18 cellular contexts compared by ENCODE assay signal in the genomic region with DNA sequence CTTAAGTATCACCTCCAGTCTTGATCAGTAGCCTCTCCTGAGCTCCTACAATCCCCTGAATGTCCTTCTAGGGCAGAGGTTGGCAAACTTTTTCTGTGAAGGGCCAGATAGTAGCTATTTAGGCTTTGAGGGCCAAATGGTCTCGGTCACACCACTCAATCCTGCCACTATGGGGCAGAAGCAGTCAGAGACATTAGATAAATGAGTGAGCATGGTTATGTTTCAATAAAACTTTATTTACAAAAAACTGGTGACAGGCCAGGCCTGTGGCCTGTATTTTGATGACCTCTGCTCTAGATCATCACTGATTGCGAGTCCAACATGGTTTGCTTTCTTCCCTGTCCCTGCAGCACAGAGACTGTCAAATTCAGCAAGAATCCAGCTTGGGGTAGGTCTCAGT. TPM values are rescaled to one million over a fixed set of nuclear protein-coding genes. Genes with fewer than 3 reads are reported as not detected.
A peak's percentile ranks its signal among the peaks of the same experiment; 100 is the strongest.
DNase-seq lines count a peak whose midpoint lies in the region; ATAC-seq, FAIRE-seq and TF ChIP-seq lines count a peak whose summit lies in the region.
"Had no signal": no experiment of that assay in that cellular context is flagged by ENCODE, and none has a peak within 500 bp of the region (broad histone marks: within the 10 kb centered on the region; RNA-seq: fewer than 3 reads in every experiment).

No MANE protein-coding gene starts in this region.

- H4K20me1 ChIP-seq in PC-3 (ENCODE audit: low read length) (no peaks in the 10 kb centered on the region), H1 (replicated peaks in 1 of 2; ENCODE audit: control insufficient read depth in 1 of 2, insufficient read depth in 2 of 2, low read length in 2 of 2) (peaks cover 7 to 29% of the 10 kb centered on the region in 2 experiments), PC-9 (ENCODE audit: insufficient read depth) (peaks cover 31% of the 10 kb centered on the region)

- FAIRE-seq in H1 (lab: Jason Lieb, UNC), result no peak

- H2BK120ac ChIP-seq in H1 (replicated peaks; ENCODE audit: low read depth, low read length), result no peak overlapping the region

- no peaks in the 10 kb centered on the region for H3K23me2 ChIP-seq in H1 (ENCODE audit: low read depth, low read length)

- no peaks in the 10 kb centered on the region for H3K9me3 Mint-ChIP-seq in activated naive CD4-positive, alpha-beta T cell treated with anti-CD3 and anti-CD28 coated beads, Interleukin-2, amount 10 ng/mL, durations not matched to agents 7 days and 5 days
- H3K9me3 Mint-ChIP-seq: naive B cell, T-cell had no signal

- no peak overlapping the region for H3K23ac ChIP-seq in H1 (ENCODE audit: insufficient read length)

- H3K4me3 ChIP-seq in A673 (ENCODE audit: low read depth, low read length, poor library complexity, severe bottlenecking), result no peak overlapping the region
- no peak overlapping the region for H3K4me3 ChIP-seq in GM12864 (ENCODE audit: low read depth, low read length)
- no peak overlapping the region for H3K4me3 ChIP-seq in PC-3 (ENCODE audit: low read length)
- no peak overlapping the region for H3K4me3 ChIP-seq in H1 (ENCODE audit: extremely low read depth in 1 of 4, insufficient read depth in 2 of 4, low read depth in 3 of 4, low read length in 4 of 4)
- H3K4me3 ChIP-seq in PC-9, result no peak overlapping the region
- H3K4me3 ChIP-seq: colonic mucosa, esophagus squamous epithelium, psoas muscle, thyroid gland had no signal

- POLR2A ChIA-PET in A673 (lab: Charles Lee; ENCODE audit: low non-redundant PET), result interaction anchor here (0.6 kb wide), 1 partner anchor 251 kb away, joined by 3 read pairs; no protein-coding TSS in a partner anchor
- POLR2A ChIA-PET in PC-3 (lab: Charles Lee; ENCODE audit: unreplicated experiment), result no interaction called here
- POLR2A ChIA-PET in H1 (lab: Charles Lee; ENCODE audit: partially characterized antibody), result interaction anchor here (0.9 kb wide), 1 partner anchor 13 kb away, joined by 3 read pairs; no protein-coding TSS in a partner anchor
- POLR2A ChIA-PET in PC-9 (lab: Charles Lee; ENCODE audit: unreplicated experiment), result no interaction called here

- H3K79me2 ChIP-seq in PC-3 (ENCODE audit: low read length), result peaks cover 18% of the 10 kb centered on the region; the same call in 1 of the 2 replicates
- H3K79me2 ChIP-seq in H1 (ENCODE audit: control insufficient read depth in 1 of 2, insufficient read depth in 2 of 2, low read length in 2 of 2), result peaks cover 0 to 11% of the 10 kb centered on the region in 2 experiments; a peak in 2 of 4 replicates
- H3K79me2 ChIP-seq in PC-9 (ENCODE audit: low read depth), result peaks cover 22% of the 10 kb centered on the region; the same call in 1 of the 2 replicates

- no peak overlapping the region for H2BK20ac ChIP-seq in H1 (ENCODE audit: low read length)

- intact Hi-C loops in A673 (cut with micrococcal nuclease; ENCODE audit: unreplicated experiment) (no loop called here), PC-3 (cut with micrococcal nuclease) (no loop called here), PC-9 (cut with micrococcal nuclease; ENCODE audit: unreplicated experiment) (no loop called here)

- no peak for TF ChIP-seq EP300 in H1 (IDR thresholded peaks at IDR 0.05; ENCODE audit: borderline replicate concordance in 1 of 2, low read depth in 2 of 2, low read length in 2 of 2)

- H4K91ac ChIP-seq in H1 (replicated peaks; ENCODE audit: insufficient read length, low read length), result no peak overlapping the region

- no peak overlapping the region for H2BK5ac ChIP-seq in H1 (ENCODE audit: low read depth, low read length)

- peaks cover 25% of the 10 kb centered on the region; the same call in 1 of the 2 replicates for H3K79me1 ChIP-seq in H1 (ENCODE audit: low read depth, low read length)

- DNase-seq in A673 (ENCODE audit: low spot score) (peak; percentile 28), GM12864 (ENCODE audit: low read depth) (no peak), PC-3 (peak; percentile 13), H1 (ENCODE audit: low read depth in 1 of 2, low spot score in 2 of 2) (no peak), PC-9 (no peak)
- no peak for DNase-seq in activated naive CD4-positive, alpha-beta T cell treated with anti-CD3 and anti-CD28 coated beads, Interleukin-2, amount 10 ng/mL, durations not matched to agents 7 days and 5 days
- DNase-seq in stimulated activated CD4-positive, alpha-beta T cell treated with anti-CD3 and anti-CD28 coated beads, Interleukin-4, amount 100 ng/mL, for 1 hour, result no peak
- DNase-seq: AML-193, colonic mucosa, esophagus squamous epithelium, hypothalamus, left ventricle myocardium superior, naive B cell, NCI-H1092, psoas muscle, T-cell, thyroid gland had no signal

- WGBS in H1 (ENCODE audit: extremely low coverage in 1 of 2, insufficient coverage in 1 of 2, insufficient read length in 1 of 2, insufficient replicate concordance in 2 of 2, low coverage in 1 of 2, low lambda C conversion rate in 2 of 2, missing lambda C conversion rate in 1 of 2), 2 experiments, result 95% methylated on average over 2 of the region's 2 CpGs; no CpG with 5 or more reads in 1 of the 2 experiments

- H3K4me3 Mint-ChIP-seq in activated naive CD4-positive, alpha-beta T cell treated with anti-CD3 and anti-CD28 coated beads, Interleukin-2, amount 10 ng/mL, durations not matched to agents 7 days and 5 days, result no peak overlapping the region
- H3K4me3 Mint-ChIP-seq: naive B cell, T-cell had no signal

- H3K9me2 ChIP-seq in PC-3 (replicated peaks; ENCODE audit: low read length) (no peaks in the 10 kb centered on the region), PC-9 (ENCODE audit: insufficient read depth) (no peaks in the 10 kb centered on the region)

- peaks cover 10% of the 10 kb centered on the region for H3K36me3 Mint-ChIP-seq in activated naive CD4-positive, alpha-beta T cell treated with anti-CD3 and anti-CD28 coated beads, Interleukin-2, amount 10 ng/mL, durations not matched to agents 7 days and 5 days
- H3K36me3 Mint-ChIP-seq: naive B cell had no signal

- no peaks in the 10 kb centered on the region for H3K9me3 ChIP-seq in A673 (ENCODE audit: low read depth, low read length, poor library complexity, severe bottlenecking)
- H3K9me3 ChIP-seq in PC-3 (ENCODE audit: low read length), result no peaks in the 10 kb centered on the region
- no peaks in the 10 kb centered on the region for H3K9me3 ChIP-seq in H1 (ENCODE audit: insufficient read depth in 2 of 2, low read depth in 1 of 2, low read length in 1 of 2)
- H3K9me3 ChIP-seq in PC-9 (ENCODE audit: insufficient read depth, low read depth), result no peaks in the 10 kb centered on the region
- H3K9me3 ChIP-seq: colonic mucosa, esophagus squamous epithelium, psoas muscle, thyroid gland had no signal

- H2AFZ ChIP-seq in PC-3 (ENCODE audit: low read length), result no peak overlapping the region
- H2AFZ ChIP-seq in H1 (ENCODE audit: low read length), result no peak overlapping the region
- H2AFZ ChIP-seq in PC-9, result no peak overlapping the region

- no peak overlapping the region for H2AK5ac ChIP-seq in H1 (ENCODE audit: low read depth, low read length)

- H4K5ac ChIP-seq in H1 (ENCODE audit: insufficient read length, low read depth, low read length), result no peak overlapping the region

- H3K56ac ChIP-seq in H1 (replicated peaks; ENCODE audit: insufficient read length, low read depth, low read length), result no peak overlapping the region

- no peak overlapping the region for H2BK12ac ChIP-seq in H1 (ENCODE audit: low read depth, low read length)

- H3K27me3 ChIP-seq in A673 (replicated peaks; ENCODE audit: insufficient read depth, low read depth, low read length, poor library complexity) (no peaks in the 10 kb centered on the region), PC-3 (ENCODE audit: low read length) (no peaks in the 10 kb centered on the region), H1 (replicated peaks in 1 of 4; ENCODE audit: control insufficient read depth in 3 of 4, extremely low read depth in 1 of 4, insufficient read depth in 3 of 4, low read length in 3 of 4) (no peaks in the 10 kb centered on the region), PC-9 (ENCODE audit: insufficient read depth, low read depth) (no peaks in the 10 kb centered on the region)
- H3K27me3 ChIP-seq: colonic mucosa, esophagus squamous epithelium, thyroid gland had no signal

- no peak overlapping the region for H4K8ac ChIP-seq in H1 (ENCODE audit: extremely low read depth, insufficient read depth, low read length)

- H2BK15ac ChIP-seq in H1 (ENCODE audit: low read length), result no peak overlapping the region

- no peak overlapping the region for H3K14ac ChIP-seq in H1 (ENCODE audit: insufficient read length)

- BruUV-seq in A673 (replicated peaks; lab: Mats Ljungman, UMichigan) (no TSS peak), PC-3 (replicated peaks; lab: Mats Ljungman, UMichigan) (no TSS peak), PC-9 (replicated peaks; lab: Mats Ljungman, UMichigan) (no TSS peak)

- H3K4me2 ChIP-seq in PC-3 (ENCODE audit: low read length) (no peak overlapping the region), H1 (ENCODE audit: insufficient read depth in 1 of 2, low read depth in 2 of 2, low read length in 2 of 2) (no peak overlapping the region), PC-9 (no peak overlapping the region)

- CTCF ChIA-PET in A673 (lab: Charles Lee), result interaction anchor here (0.5 to 1.0 kb wide), 2 partner anchors 13 to 102 kb away, joined by 3 read pairs; no protein-coding TSS in a partner anchor
- CTCF ChIA-PET in PC-3 (lab: Charles Lee), result no interaction called here
- CTCF ChIA-PET in H1 (lab: Charles Lee; ENCODE audit: partially characterized antibody), result interaction anchor here (0.9 to 11.3 kb wide), 15 partner anchors 9 to 194 kb away, joined by 3 to 103 read pairs (median 4); no protein-coding TSS in a partner anchor
- CTCF ChIA-PET in activated naive CD4-positive, alpha-beta T cell treated with anti-CD3 and anti-CD28 coated beads, Interleukin-2, amount 10 ng/mL, durations not matched to agents 7 days and 5 days (lab: Charles Lee), result interaction anchor here (1.2 to 1.9 kb wide), 4 partner anchors 14 to 102 kb away, joined by 3 to 7 read pairs (median 5); no protein-coding TSS in a partner anchor
- CTCF ChIA-PET in PC-9 (lab: Charles Lee), result no interaction called here

- H3K4me1 ChIP-seq in A673 (ENCODE audit: insufficient read depth, low read length, poor library complexity, severe bottlenecking) (no peaks in the 10 kb centered on the region), PC-3 (ENCODE audit: insufficient read depth, low read length) (peaks cover 20% of the 10 kb centered on the region), H1 (replicated peaks in 1 of 4; ENCODE audit: control insufficient read depth in 3 of 4, insufficient read depth in 4 of 4, low read length in 3 of 4) (peaks cover 0 to 18% (median 2%) of the 10 kb centered on the region in 4 experiments; a peak in 3 of 7 replicates), PC-9 (replicated peaks; ENCODE audit: insufficient read depth) (peaks cover 17% of the 10 kb centered on the region)
- H3K4me1 ChIP-seq: colonic mucosa had no signal

- no peak overlapping the region for H3K18ac ChIP-seq in H1 (ENCODE audit: extremely low read depth, low read length)

- H3K9ac ChIP-seq in PC-3 (ENCODE audit: low read length), result no peak overlapping the region
- no peak overlapping the region for H3K9ac ChIP-seq in H1 (replicated peaks in 1 of 4; ENCODE audit: extremely low read depth in 1 of 4, low read depth in 3 of 4, low read length in 3 of 4)

- H3K4me1 Mint-ChIP-seq in activated naive CD4-positive, alpha-beta T cell treated with anti-CD3 and anti-CD28 coated beads, Interleukin-2, amount 10 ng/mL, durations not matched to agents 7 days and 5 days, result peaks cover 42% of the 10 kb centered on the region

- H3K27ac ChIP-seq in A673 (ENCODE audit: low read depth, low read length, poor library complexity, severe bottlenecking) (no peak overlapping the region), PC-3 (ENCODE audit: low read length) (no peak overlapping the region), H1 (ENCODE audit: low read depth, low read length) (no peak overlapping the region), PC-9 (no peak overlapping the region)
- H3K27ac ChIP-seq: colonic mucosa, esophagus squamous epithelium, psoas muscle, thyroid gland had no signal

- TF ChIP-seq POLR2A in H1 (IDR thresholded peaks at IDR 0.05; ENCODE audit: control extremely low read depth in 1 of 2, low read depth in 2 of 2, low read length in 2 of 2), result no peak

- TF ChIP-seq CTCF in A673 (conservative IDR thresholded peaks at IDR 0.05; ENCODE audit: low read depth, low read length), result peak; percentile 38; the same call in 1 of the 2 replicates
- peak; percentile 7 for TF ChIP-seq CTCF in GM12864 (IDR thresholded peaks at IDR 0.05; ENCODE audit: low read depth, low read length, missing control alignments)
- peak; percentile 43 for TF ChIP-seq CTCF in PC-3 (conservative IDR thresholded peaks at IDR 0.05; ENCODE audit: low read depth, low read length)
- peak in 2 of 3 experiments; percentile 27 to 28; a peak in 2 of 4 replicates for TF ChIP-seq CTCF in H1 (IDR thresholded peaks at IDR 0.05; ENCODE audit: control extremely low read depth in 1 of 3, insufficient read depth in 1 of 3, low read depth in 1 of 3, low read length in 3 of 3)
- TF ChIP-seq CTCF in PC-9 (conservative IDR thresholded peaks at IDR 0.05), result no peak

- H3K36me3 ChIP-seq in A673 (ENCODE audit: insufficient read depth, low read length, poor library complexity, severe bottlenecking) (no peaks in the 10 kb centered on the region), PC-3 (ENCODE audit: low read depth, low read length) (peaks cover 12% of the 10 kb centered on the region; the same call in 1 of the 2 replicates), H1 (ENCODE audit: control insufficient read depth in 2 of 4, insufficient read depth in 4 of 4, low read length in 3 of 4) (peaks cover 0 to 32% (median 6%) of the 10 kb centered on the region in 4 experiments; a peak in 4 of 8 replicates), PC-9 (ENCODE audit: low read depth) (no peaks in the 10 kb centered on the region; the same call in 1 of the 2 replicates)
- H3K36me3 ChIP-seq: colonic mucosa, thyroid gland had no signal

- TF ChIP-seq RAD21 in H1 (IDR thresholded peaks at IDR 0.05 in 1 of 2, conservative IDR thresholded peaks at IDR 0.05 in 1 of 2; ENCODE audit: low read depth in 2 of 2, low read length in 2 of 2), result peak in 1 of 2 experiments; percentile 37; a peak in 1 of 4 replicates

- H3K4ac ChIP-seq in H1 (replicated peaks; ENCODE audit: insufficient read length, low read depth, low read length), result no peak overlapping the region

- no peak overlapping the region for H3K27ac Mint-ChIP-seq in activated naive CD4-positive, alpha-beta T cell treated with anti-CD3 and anti-CD28 coated beads, Interleukin-2, amount 10 ng/mL, durations not matched to agents 7 days and 5 days

- ATAC-seq in PC-3, result no peak
- no peak for ATAC-seq in GM21381 (IDR thresholded peaks at IDR 0.05; ENCODE audit: unreplicated experiment)
- ATAC-seq: left ventricle myocardium superior, psoas muscle, T-cell had no signal

- H3F3A ChIP-seq in PC-3 (ENCODE audit: low read length, unreplicated experiment) (no peaks in the 10 kb centered on the region), PC-9 (ENCODE audit: insufficient read depth, low read depth) (peaks cover 6% of the 10 kb centered on the region; the same call in 1 of the 2 replicates)

- H3K27me3 Mint-ChIP-seq in activated naive CD4-positive, alpha-beta T cell treated with anti-CD3 and anti-CD28 coated beads, Interleukin-2, amount 10 ng/mL, durations not matched to agents 7 days and 5 days, result no peaks in the 10 kb centered on the region
- H3K27me3 Mint-ChIP-seq: naive B cell, T-cell had no signal

RNA-seq across cellular contexts. Expression of a gene that starts 36.3 kb away (rescaled TPM):
- 24.6 and 24.7 TPM in 2 replicates for total RNA-seq in A673 (2021)
- total RNA-seq in PC-3 (2014; rRNA removed), result 54.4 and 77.3 TPM in 2 replicates
- 66.4 and 68.1 TPM in 2 replicates for total RNA-seq in H1 (2021; fragmentation: NEBNext Ultra II Directional; extraction: Animal tissue kit (Norgen Biotek cat#: 25700))
- polyA plus RNA-seq in H1 (2011; rRNA removed), result 63.2 and 74.6 TPM in 2 replicates
- 70.8 TPM for polyA plus RNA-seq in H1 (2011; cell fraction: cytosol; rRNA removed)
- 254 TPM for polyA plus RNA-seq in H1 (2011; cell fraction: nucleus; rRNA removed)
- polyA plus RNA-seq in H1 (2012, experiment 1 of 2), result 37.5 to 52.4 TPM (median 44.7 TPM) in 4 replicates
- polyA plus RNA-seq in H1 (2012, experiment 2 of 2), result 7.8 TPM
- 62.6 TPM for polyA plus RNA-seq in H1 (2013, experiment 1 of 2)
- 67.6 TPM for polyA plus RNA-seq in H1 (2013, experiment 2 of 2)
- 214 and 223 TPM in 2 replicates for polyA minus RNA-seq in H1 (2011; rRNA and poly(A)+ RNA removed)
- polyA minus RNA-seq in H1 (2011; cell fraction: cytosol; rRNA and poly(A)+ RNA removed), result 69.7 TPM
- 139 TPM for polyA minus RNA-seq in H1 (2011; cell fraction: nucleus; rRNA and poly(A)+ RNA removed)
- total RNA-seq in PC-9 (2021), result 62.1 and 85.3 TPM in 2 replicates

RNA-seq across cellular contexts. Expression of a gene that starts 53.3 kb away (rescaled TPM):
- total RNA-seq in A673 (2021) (75.1 and 76.3 TPM in 2 replicates), PC-3 (2014; rRNA removed) (48.9 and 53.1 TPM in 2 replicates), PC-9 (2021) (48.0 and 75.7 TPM in 2 replicates)
- 74.3 and 74.5 TPM in 2 replicates for total RNA-seq in H1 (2021; fragmentation: NEBNext Ultra II Directional; extraction: Animal tissue kit (Norgen Biotek cat#: 25700))
- 18.5 and 46.9 TPM in 2 replicates for polyA plus RNA-seq in H1 (2011; rRNA removed)
- 82.8 TPM for polyA plus RNA-seq in H1 (2011; cell fraction: cytosol; rRNA removed)
- 4.7 TPM for polyA plus RNA-seq in H1 (2011; cell fraction: nucleus; rRNA removed)
- 106 to 184 TPM (median 121 TPM) in 4 replicates for polyA plus RNA-seq in H1 (2012, experiment 1 of 2)
- 50.6 TPM for polyA plus RNA-seq in H1 (2012, experiment 2 of 2)
- 103 TPM for polyA plus RNA-seq in H1 (2013, experiment 1 of 2)
- polyA plus RNA-seq in H1 (2013, experiment 2 of 2), result 107 TPM
- 11.2 and 14.2 TPM in 2 replicates for polyA minus RNA-seq in H1 (2011; rRNA and poly(A)+ RNA removed)
- polyA minus RNA-seq in H1 (2011; cell fraction: cytosol; rRNA and poly(A)+ RNA removed), result 27.8 TPM
- 24.8 TPM for polyA minus RNA-seq in H1 (2011; cell fraction: nucleus; rRNA and poly(A)+ RNA removed)

Comparison
In these comparisons a context has a peak if more than half of its experiments do, and no peak if none do; other contexts are left out.
1. DNase-seq: peak in A673 (single experiment) and PC-3 (single experiment); none in GM12864 (single experiment), H1 (0 of 2), activated naive CD4-positive, alpha-beta T cell treated with anti-CD3 and anti-CD28 coated beads, Interleukin-2, amount 10 ng/mL, durations not matched to agents 7 days and 5 days (single experiment), stimulated activated CD4-positive, alpha-beta T cell treated with anti-CD3 and anti-CD28 coated beads, Interleukin-4, amount 100 ng/mL, for 1 hour (single experiment) and PC-9 (0 of 2).
2. CTCF ChIA-PET loops: an anchor here in A673 (0.5 to 1.0 kb wide), H1 (0.9 to 11.3 kb wide) and activated naive CD4-positive, alpha-beta T cell treated with anti-CD3 and anti-CD28 coated beads, Interleukin-2, amount 10 ng/mL, durations not matched to agents 7 days and 5 days (1.2 to 1.9 kb wide); none called in PC-3 and PC-9.
3. POLR2A ChIA-PET loops: an anchor here in A673 (0.6 kb wide) and H1 (0.9 kb wide); none called in PC-3 and PC-9.